ENCODE assay signal across 8 cellular contexts in genomic region chr14:69652942-69653680, GRCh38. TPM values are rescaled to one million over a fixed set of nuclear protein-coding genes. Genes with fewer than 3 reads are reported as not detected.
DNase-seq lines count a peak whose midpoint lies in the region; ATAC-seq, FAIRE-seq and TF ChIP-seq lines count a peak whose summit lies in the region.

No MANE protein-coding gene starts in this region.

- H3K4me2 ChIP-seq in GM12878 (ENCODE audit: control insufficient read depth, insufficient read depth), result peak overlapping the region; percentile 76

- H2AFZ ChIP-seq in GM12878 (ENCODE audit: control insufficient read depth, low read depth, low read length), result no peak overlapping the region

- H3K79me2 ChIP-seq in GM12878 (ENCODE audit: control insufficient read depth, insufficient read depth, low read length), result peaks cover 97% of the 10 kb centered on the region

- peaks cover 60% of the 10 kb centered on the region for H3K4me1 ChIP-seq in GM12878 (ENCODE audit: control insufficient read depth, insufficient read depth, low read length)
- peaks cover 37% of the 10 kb centered on the region for H3K4me1 ChIP-seq in ovary (ENCODE audit: insufficient read depth)

- CTCF ChIA-PET in GM12878 (lab: Yijun Ruan, JAX), result interaction anchor here (0.9 to 6.1 kb wide), 8 partner anchors 13 to 48 kb away, joined by 3 to 36 read pairs (median 4); no protein-coding TSS in a partner anchor
- CTCF ChIA-PET in RWPE1 (lab: Yijun Ruan, JAX), result interaction anchor here (0.5 kb wide), 1 partner anchor 33 kb away, joined by 7 read pairs; no protein-coding TSS in a partner anchor

- no TSS peak for BruUV-seq in GM12878 (replicated peaks; lab: Mats Ljungman, UMichigan)

- in situ Hi-C loops in GM12878 (cut with MboI), result no loop called here

- H4K20me1 ChIP-seq in GM12878 (ENCODE audit: control insufficient read depth, insufficient read depth), result peaks cover 3% of the 10 kb centered on the region; the same call in 1 of the 2 replicates

- peak; percentile 49 for ATAC-seq in GM12878
- ATAC-seq in natural killer cell treated with Interleukin-12 subunit alpha and Interleukin-12 subunit beta and Interleukin-15 and Interleukin-18, amount 100 ng/mL, for 72 hours, result peak; percentile 80 to 84

- TF ChIP-seq EP300 in GM12878 (IDR thresholded peaks at IDR 0.05; ENCODE audit: borderline replicate concordance in 1 of 2, control insufficient read depth in 1 of 2, low read depth in 2 of 2, low read length in 2 of 2) (no peak), ovary (IDR thresholded peaks at IDR 0.05) (no peak)

- POLR2A ChIA-PET in GM12878 (lab: Charles Lee), result interaction anchor here (0.6 to 9.8 kb wide), 8 partner anchors 16 to 52 kb away, joined by 3 to 88 read pairs (median 4); partner anchors contain the start of gene SUSD6
- POLR2A ChIA-PET in RWPE1 (lab: Yijun Ruan, JAX; ENCODE audit: low non-redundant PET), result no interaction called here

- SMC1A ChIA-PET in GM12878 (lab: Charles Lee; ENCODE audit: uncharacterized antibody, unreplicated experiment), result interaction anchor here (0.8 to 11.9 kb wide), 11 partner anchors 8 to 49 kb away, joined by 3 to 336 read pairs (median 7); no protein-coding TSS in a partner anchor

- H3K9me3 Mint-ChIP-seq in natural killer cell treated with Interleukin-12 subunit alpha and Interleukin-12 subunit beta and Interleukin-15 and Interleukin-18, amount 100 ng/mL, for 72 hours, result no peaks in the 10 kb centered on the region

- RAD21 ChIA-PET in GM12878 (lab: Charles Lee; ENCODE audit: unreplicated experiment), result interaction anchor here (0.8 to 9.9 kb wide), 9 partner anchors 14 to 74 kb away, joined by 3 to 178 read pairs (median 5); partner anchors contain the start of gene SUSD6

- DNase-seq in GM06990 (ENCODE audit: extremely low read depth, insufficient read length), result peak; percentile 63
- DNase-seq in HL-60 (ENCODE audit: low read depth in 1 of 2, low spot score in 1 of 2), result peak; percentile 65 to 76
- DNase-seq in GM12878 (ENCODE audit: low read depth, low spot score), result no peak
- DNase-seq in natural killer cell treated with Interleukin-12 subunit alpha and Interleukin-12 subunit beta and Interleukin-15 and Interleukin-18, amount 100 ng/mL, for 72 hours (ENCODE audit: low spot score), result no peak
- DNase-seq in ovary, result no peak
- no peak for DNase-seq in kidney glomerular epithelial cell (lab: John Stamatoyannopoulos, UW)
- DNase-seq in RWPE1 (ENCODE audit: low spot score), result no peak
- no peak for DNase-seq in NCI-H146 treated with DMSO at 0.1 percent for 48 hours (lab: John Stamatoyannopoulos, UW; ENCODE audit: unreplicated experiment)

- WGBS in GM12878 (ENCODE audit: insufficient coverage, insufficient replicate concordance, low lambda C conversion rate, missing lambda C conversion rate), result 16% methylated on average over 10 of the region's 10 CpGs
- 78 to 79% (median 79%) methylated on average over 10 of the region's 10 CpGs for WGBS in ovary, 3 donors

- H3K27ac Mint-ChIP-seq in natural killer cell treated with Interleukin-12 subunit alpha and Interleukin-12 subunit beta and Interleukin-15 and Interleukin-18, amount 100 ng/mL, for 72 hours, result peak overlapping the region; percentile 74 to 83

- H3K9ac ChIP-seq in GM12878 (ENCODE audit: control insufficient read depth, insufficient read depth, low read length), result peak overlapping the region; percentile 49; the same call in 1 of the 2 replicates

- H3K4me3 ChIP-seq in GM06990 (replicated peaks; ENCODE audit: low read depth, low read length) (peak overlapping the region; percentile 51), HL-60 (replicated peaks; ENCODE audit: insufficient read depth, low read length) (peak overlapping the region; percentile 4; the same call in 1 of the 2 replicates), GM12878 (no peak overlapping the region), ovary (no peak overlapping the region)

- H3K4me3 Mint-ChIP-seq in natural killer cell treated with Interleukin-12 subunit alpha and Interleukin-12 subunit beta and Interleukin-15 and Interleukin-18, amount 100 ng/mL, for 72 hours, result peak overlapping the region; percentile 56

- H3K27me3 ChIP-seq in GM06990 (replicated peaks; ENCODE audit: control insufficient read depth, insufficient read depth, low read length) (no peaks in the 10 kb centered on the region), HL-60 (ENCODE audit: insufficient read depth, poor library complexity, severe bottlenecking) (no peaks in the 10 kb centered on the region), GM12878 (replicated peaks in 1 of 2; ENCODE audit: control insufficient read depth in 2 of 2, insufficient read depth in 2 of 2, low read length in 1 of 2) (no peaks in the 10 kb centered on the region), ovary (no peaks in the 10 kb centered on the region)

- intact Hi-C loops in GM12878 (cut with micrococcal nuclease; ENCODE audit: unreplicated experiment) (loop anchor here (2.0 kb wide), 1 partner anchor 20 kb away; no protein-coding TSS in a partner anchor), ovary (cut with DNase I) (no loop called here)

- TF ChIP-seq CTCF in GM06990 (IDR thresholded peaks at IDR 0.05; ENCODE audit: insufficient read depth, low read length, poor library complexity, severe bottlenecking) (no peak), HL-60 (IDR thresholded peaks at IDR 0.05; ENCODE audit: insufficient read depth, low read length) (no peak), GM12878 (IDR thresholded peaks at IDR 0.05 in 2 of 3, conservative IDR thresholded peaks at IDR 0.05 in 1 of 3; ENCODE audit: control insufficient read depth in 2 of 3, extremely low read depth in 1 of 3, insufficient read depth in 1 of 3, low read depth in 3 of 3, low read length in 3 of 3) (0 out of 6 replicates have a peak, but pooled peaks of 1 of the 3 experiments have one; percentile 15), ovary (IDR thresholded peaks at IDR 0.05) (no peak), RWPE1 (conservative IDR thresholded peaks at IDR 0.05; ENCODE audit: low read depth) (no peak)

- H3K9me3 ChIP-seq in GM12878 (replicated peaks; ENCODE audit: control insufficient read depth, insufficient read depth, low read length) (no peaks in the 10 kb centered on the region), ovary (no peaks in the 10 kb centered on the region)

- H3K27ac ChIP-seq in HL-60 (replicated peaks) (peak overlapping the region; percentile 79), GM12878 (ENCODE audit: control insufficient read depth, insufficient read depth) (peak overlapping the region; percentile 96), ovary (peak overlapping the region in 1 of 2 donors; percentile 79), RWPE1 (no peak overlapping the region)

- 0 out of 2 replicates have a peak, but pooled peaks have one; percentile 9 for TF ChIP-seq RAD21 in GM12878 (IDR thresholded peaks at IDR 0.05; ENCODE audit: insufficient read depth, low read depth, low read length)

- TF ChIP-seq POLR2A in GM12878 (IDR thresholded peaks at IDR 0.05; ENCODE audit: low read depth, low read length), result no peak
- TF ChIP-seq POLR2A in ovary (IDR thresholded peaks at IDR 0.05), result no peak

- no peaks in the 10 kb centered on the region for H3K36me3 Mint-ChIP-seq in natural killer cell treated with Interleukin-12 subunit alpha and Interleukin-12 subunit beta and Interleukin-15 and Interleukin-18, amount 100 ng/mL, for 72 hours

- H3K4me1 Mint-ChIP-seq in natural killer cell treated with Interleukin-12 subunit alpha and Interleukin-12 subunit beta and Interleukin-15 and Interleukin-18, amount 100 ng/mL, for 72 hours (ENCODE audit: low read depth in 2 of 2), result peaks cover 74 to 92% of the 10 kb centered on the region in 2 donors

- no peak for FAIRE-seq in GM12878 (lab: Jason Lieb, UNC)

- no peaks in the 10 kb centered on the region for H3K27me3 Mint-ChIP-seq in natural killer cell treated with Interleukin-12 subunit alpha and Interleukin-12 subunit beta and Interleukin-15 and Interleukin-18, amount 100 ng/mL, for 72 hours

- no peaks in the 10 kb centered on the region; the same call in 1 of the 2 replicates for H3K36me3 ChIP-seq in GM06990 (ENCODE audit: control insufficient read depth, insufficient read depth, low read length)
- peaks cover 0 to 5% of the 10 kb centered on the region in 2 experiments; a peak in 3 of 4 replicates for H3K36me3 ChIP-seq in GM12878 (ENCODE audit: control insufficient read depth in 2 of 2, insufficient read depth in 2 of 2, low read length in 1 of 2)
- H3K36me3 ChIP-seq in ovary, result no peaks in the 10 kb centered on the region

TF ChIP-seq in GM12878, 131 proteins besides CTCF, POLR2A, EP300 and RAD21 (continues in another document):
- TF ChIP-seq RCOR1 (conservative IDR thresholded peaks at IDR 0.05; ENCODE audit: low read depth, low read length) (no peak), ESRRA (IDR thresholded peaks at IDR 0.05; ENCODE audit: low read length) (peak; percentile 86; the same call in 1 of the 2 replicates), CHD4 (IDR thresholded peaks at IDR 0.05) (no peak), LARP7 (IDR thresholded peaks at IDR 0.05) (no peak), ATF7 (IDR thresholded peaks at IDR 0.05; ENCODE audit: low read depth) (peak; percentile 43), WRNIP1 (IDR thresholded peaks at IDR 0.05; ENCODE audit: borderline replicate concordance, low read depth, low read length) (no peak), ETV6 (conservative IDR thresholded peaks at IDR 0.05 in 1 of 2, IDR thresholded peaks at IDR 0.05 in 1 of 2; ENCODE audit: borderline replicate concordance in 1 of 2, low read depth in 1 of 2) (peak in 1 of 2 experiments; percentile 95; a peak in 2 of 4 replicates), NR2F1 (conservative IDR thresholded peaks at IDR 0.05) (peak; percentile 79)

RNA-seq across cellular contexts. Expression of gene SUSD6, which starts 41.7 kb away (rescaled TPM):
- total RNA-seq in GM12878 (2013; cell fraction: nucleolus; rRNA removed), result 59.8 and 61.3 TPM in 2 replicates
- total RNA-seq in GM12878 (2014; rRNA removed), result 6.9 and 8.3 TPM in 2 replicates
- 11.0 and 11.1 TPM in 2 replicates for total RNA-seq in GM12878 (2014; rRNA removed; fragmentation: Illumina TruSeq; extraction: Trizol)
- total RNA-seq in GM12878 (2021), result 39.8 and 40.1 TPM in 2 replicates
- polyA plus RNA-seq in GM12878 (2011; ENCODE audit: low read depth), result 18.4 TPM
- 11.3 and 16.7 TPM in 2 replicates for polyA plus RNA-seq in GM12878 (2011; rRNA removed)
- 13.8 and 14.1 TPM in 2 replicates for polyA plus RNA-seq in GM12878 (2011; cell fraction: cytosol; rRNA removed)
- 38.9 and 46.9 TPM in 2 replicates for polyA plus RNA-seq in GM12878 (2011; cell fraction: nucleus; rRNA removed)
- polyA plus RNA-seq in GM12878 (2012), result 23.6 and 27.7 TPM in 2 replicates
- polyA plus RNA-seq in GM12878 (2014; fragmentation: Illumina TruSeq; extraction: Trizol), result 19.4 and 23.7 TPM in 2 replicates
- polyA plus RNA-seq in GM12878 (2014; fragmentation: Nextera tagmentation; extraction: Ambion mirVana), result 1 to 10 TPM; 6.6 to 9.4 TPM
- 25.8 and 31.1 TPM in 2 replicates for polyA plus RNA-seq in GM12878 (2014; rRNA removed)
- 10 to 100 TPM; 27.1 to 33.7 TPM for polyA plus RNA-seq in GM12878 (2016; fragmentation: Nextera tagmentation; extraction: Ambion mirVana)
- polyA minus RNA-seq in GM12878 (2011; rRNA and poly(A)+ RNA removed), result 17.6 and 19.5 TPM in 2 replicates
- polyA minus RNA-seq in GM12878 (2011; cell fraction: cytosol; rRNA and poly(A)+ RNA removed), result 5.1 and 5.6 TPM in 2 replicates
- polyA minus RNA-seq in GM12878 (2011; cell fraction: nucleus; rRNA and poly(A)+ RNA removed), result 14.9 and 32.6 TPM in 2 replicates
- 100 to 1,000 TPM; 111 to 139 TPM for total RNA-seq in natural killer cell treated with Interleukin-12 subunit alpha and Interleukin-12 subunit beta and Interleukin-15 and Interleukin-18, amount 100 ng/mL, for 72 hours
- total RNA-seq in ovary, result 10 to 100 TPM; 18.0 to 35.3 (median 29.9) TPM
- 10 to 100 TPM; 12.6 to 20.3 TPM for polyA plus RNA-seq in ovary

Comparison
In these comparisons a context has a peak if more than half of its experiments do, and no peak if none do; other contexts are left out.
1. DNase-seq: peak in GM06990 (single experiment) and HL-60 (2 of 2); none in GM12878 (single experiment), natural killer cell treated with Interleukin-12 subunit alpha and Interleukin-12 subunit beta and Interleukin-15 and Interleukin-18, amount 100 ng/mL, for 72 hours (single experiment), ovary (0 of 5), kidney glomerular epithelial cell (single experiment), RWPE1 (single experiment) and NCI-H146 treated with DMSO at 0.1 percent for 48 hours (single experiment).
2. H3K4me3 ChIP-seq: peak in GM06990 (single experiment) and HL-60 (single experiment); none in GM12878 (single experiment) and ovary (single experiment).